ENCODE assay signal across 12 cellular contexts in the genomic region with DNA sequence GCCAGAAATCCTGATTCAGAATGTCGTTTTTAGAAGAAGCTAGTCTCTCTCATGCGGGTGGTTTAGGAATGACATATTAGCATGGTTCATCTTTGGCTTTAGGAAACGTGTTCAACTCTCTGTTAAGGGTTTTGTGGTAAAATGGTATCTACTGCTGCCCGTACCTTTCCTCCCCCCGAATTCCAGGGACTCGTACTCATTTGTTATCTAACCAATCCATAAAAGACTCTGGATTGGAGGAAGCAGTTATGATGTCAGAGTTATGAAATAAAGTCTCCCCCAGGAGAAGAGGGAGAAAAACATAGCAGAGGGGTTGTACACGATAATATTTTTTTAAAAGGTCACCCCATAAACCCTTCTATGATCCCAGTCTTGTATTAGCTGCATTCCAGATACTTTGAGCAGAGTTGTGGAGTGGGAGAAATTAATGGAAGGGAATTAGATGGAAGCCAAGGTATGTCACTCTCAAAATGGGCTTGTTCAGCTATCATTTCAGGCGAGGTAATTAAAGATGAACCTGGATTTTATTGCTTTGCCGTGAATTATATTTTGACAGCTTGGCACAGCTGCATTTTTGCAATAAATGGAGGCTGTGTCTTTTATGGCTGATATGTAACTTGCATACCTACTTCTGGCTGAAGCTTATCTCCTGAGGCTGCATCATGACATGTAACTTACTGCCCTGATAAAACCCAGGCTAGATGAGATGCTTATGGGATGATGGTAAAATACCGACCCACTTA. TPM values are rescaled to one million over a fixed set of nuclear protein-coding genes. Genes with fewer than 3 reads are reported as not detected.
DNase-seq lines count a peak whose midpoint lies in the region; ATAC-seq and TF ChIP-seq lines count a peak whose summit lies in the region.
"Had no signal": no experiment of that assay in that cellular context is flagged by ENCODE, and none has a peak within 500 bp of the region (broad histone marks: within the 10 kb centered on the region; RNA-seq: fewer than 3 reads in every experiment).

No MANE protein-coding gene starts in this region.

- no peaks in the 10 kb centered on the region for H3K79me1 ChIP-seq in H9 (ENCODE audit: insufficient read depth, low read depth, low read length, poor library complexity, severe bottlenecking)

- H3T11ph ChIP-seq in H9 (ENCODE audit: low read length), result no peak overlapping the region

- H3K4me1 ChIP-seq in H9 (ENCODE audit: insufficient read depth, low read length), result peaks cover 15% of the 10 kb centered on the region; the same call in 1 of the 2 replicates
- peaks cover 35% of the 10 kb centered on the region for H3K4me1 ChIP-seq in smooth muscle cell (ENCODE audit: low read depth)

- no peak overlapping the region for H2BK20ac ChIP-seq in H9 (ENCODE audit: low read depth, low read length, poor library complexity, severe bottlenecking)

- H3K23me2 ChIP-seq in H9 (ENCODE audit: insufficient read length, low read depth, low read length, poor library complexity, severe bottlenecking), result no peaks in the 10 kb centered on the region

- H2BK120ac ChIP-seq in H9 (ENCODE audit: low read depth, low read length, poor library complexity, severe bottlenecking), result no peak overlapping the region

- peak overlapping the region; percentile 24 for H3K4me3 ChIP-seq in smooth muscle cell

- H4K5ac ChIP-seq in H9 (ENCODE audit: insufficient read length, low read depth, low read length), result no peak overlapping the region

- H3K27me3 ChIP-seq in H9 (ENCODE audit: insufficient read depth, low read length) (no peaks in the 10 kb centered on the region), smooth muscle cell (ENCODE audit: low read depth) (no peaks in the 10 kb centered on the region)

- H3K27me3 Mint-ChIP-seq in H9 (ENCODE audit: low read depth), result no peaks in the 10 kb centered on the region
- no peaks in the 10 kb centered on the region for H3K27me3 Mint-ChIP-seq in activated CD4-positive, alpha-beta T cell treated with anti-CD3 and anti-CD28 coated beads for 36 hours
- H3K27me3 Mint-ChIP-seq: dendritic cell treated with granulocyte-macrophage colony-stimulating factor and Interleukin-4, amounts not matched to agents 40 ng/mL and 50 ng/mL, for 4 days had no signal

- no peak overlapping the region for H3K4ac ChIP-seq in H9 (ENCODE audit: low read depth, low read length)

- no peak overlapping the region for H3K56ac ChIP-seq in H9 (ENCODE audit: insufficient read length, low read depth, low read length)

- H3K36me3 Mint-ChIP-seq in H9 (ENCODE audit: insufficient read depth in 1 of 3, low read depth in 3 of 3), result peaks cover 30 to 52% (median 45%) of the 10 kb centered on the region in 3 experiments
- H3K36me3 Mint-ChIP-seq in activated CD4-positive, alpha-beta T cell treated with anti-CD3 and anti-CD28 coated beads for 36 hours (ENCODE audit: low read depth), result no peaks in the 10 kb centered on the region

- H4K8ac ChIP-seq in H9 (replicated peaks; ENCODE audit: insufficient read length, low read depth, low read length), result no peak overlapping the region

- TF ChIP-seq CTCF in H9 (conservative IDR thresholded peaks at IDR 0.05), result no peak
- no peak for TF ChIP-seq CTCF in smooth muscle cell (IDR thresholded peaks at IDR 0.05; ENCODE audit: borderline replicate concordance, insufficient read depth, poor library complexity, severe bottlenecking)

- no peak overlapping the region for H3K18ac ChIP-seq in H9 (ENCODE audit: insufficient read length, low read depth, low read length)

- H3K27ac ChIP-seq in H9 (ENCODE audit: insufficient read length, low read depth, low read length) (no peak overlapping the region), smooth muscle cell (ENCODE audit: low read depth) (peak overlapping the region; percentile 98)

- no peak overlapping the region for H3K14ac ChIP-seq in H9 (ENCODE audit: insufficient read depth, low read length)

- no peaks in the 10 kb centered on the region for H4K20me1 ChIP-seq in H9 (ENCODE audit: control insufficient read depth, insufficient read depth, insufficient read length)
- H4K20me1 ChIP-seq in smooth muscle cell (ENCODE audit: low read depth), result peaks cover 31% of the 10 kb centered on the region

- POLR2A ChIA-PET in activated CD4-positive, alpha-beta T cell treated with anti-CD3 and anti-CD28 coated beads for 36 hours (lab: Charles Lee), result no interaction called here

- peaks cover 29% of the 10 kb centered on the region for H3F3A ChIP-seq in smooth muscle cell (ENCODE audit: low read depth)

- no peak overlapping the region for H2BK15ac ChIP-seq in H9 (ENCODE audit: low read depth, low read length)

- H3K9me3 ChIP-seq in H9 (ENCODE audit: control insufficient read depth, low read depth, low read length) (no peaks in the 10 kb centered on the region), smooth muscle cell (replicated peaks; ENCODE audit: low read depth) (no peaks in the 10 kb centered on the region)

- H3K4me3 Mint-ChIP-seq in H9, result no peak overlapping the region
- H3K4me3 Mint-ChIP-seq in activated CD4-positive, alpha-beta T cell treated with anti-CD3 and anti-CD28 coated beads for 36 hours, result no peak overlapping the region
- H3K4me3 Mint-ChIP-seq: dendritic cell treated with granulocyte-macrophage colony-stimulating factor and Interleukin-4, amounts not matched to agents 40 ng/mL and 50 ng/mL, for 4 days; T-helper 1 cell treated with Interleukin-12 subunit alpha and Interleukin-12 subunit beta and Interleukin-4 antibody, amounts not matched to agents 30 μg/mL and 1 μg/mL, for 36 hours had no signal

- no peak overlapping the region for H3K23ac ChIP-seq in H9 (ENCODE audit: insufficient read length, low read depth, low read length)

- H2BK5ac ChIP-seq in H9 (ENCODE audit: insufficient read length, low read length), result no peak overlapping the region

- WGBS in H9 (ENCODE audit: extremely low coverage, insufficient read length, low lambda C conversion rate), result no CpG with 5 or more reads among the region's 10 CpGs
- WGBS in smooth muscle cell (ENCODE audit: low lambda C conversion rate), result 16% methylated on average over 10 of the region's 10 CpGs

- H4K91ac ChIP-seq in H9 (ENCODE audit: insufficient read length, low read depth, low read length), result no peak overlapping the region

- no peaks in the 10 kb centered on the region for H3K9me3 Mint-ChIP-seq in H9
- no peaks in the 10 kb centered on the region for H3K9me3 Mint-ChIP-seq in activated CD4-positive, alpha-beta T cell treated with anti-CD3 and anti-CD28 coated beads for 36 hours (ENCODE audit: low read depth)
- H3K9me3 Mint-ChIP-seq: dendritic cell treated with granulocyte-macrophage colony-stimulating factor and Interleukin-4, amounts not matched to agents 40 ng/mL and 50 ng/mL, for 4 days; T-helper 1 cell treated with Interleukin-12 subunit alpha and Interleukin-12 subunit beta and Interleukin-4 antibody, amounts not matched to agents 30 μg/mL and 1 μg/mL, for 36 hours had no signal

- H2AFZ ChIP-seq in H9 (ENCODE audit: low read length) (no peak overlapping the region), smooth muscle cell (ENCODE audit: low read depth) (no peak overlapping the region)

- H2AK5ac ChIP-seq in H9 (ENCODE audit: insufficient read length, low read length), result no peak overlapping the region

- H3K9ac ChIP-seq in H9 (ENCODE audit: extremely low read depth, insufficient read length, low read length) (no peak overlapping the region), smooth muscle cell (ENCODE audit: low read depth) (peak overlapping the region; percentile 78)

- intact Hi-C loops in activated CD4-positive, alpha-beta T cell treated with anti-CD3 and anti-CD28 coated beads for 36 hours (cut with DNase I, micrococcal nuclease), result no loop called here

- H3K4me2 ChIP-seq in H9 (ENCODE audit: insufficient read depth, insufficient read length, low read length) (no peak overlapping the region), smooth muscle cell (peak overlapping the region; percentile 79)

- peak overlapping the region; percentile 23 to 88 (median 73); a peak in 5 of 7 replicates for H3K27ac Mint-ChIP-seq in H9
- H3K27ac Mint-ChIP-seq in activated CD4-positive, alpha-beta T cell treated with anti-CD3 and anti-CD28 coated beads for 36 hours, result no peak overlapping the region
- H3K27ac Mint-ChIP-seq: dendritic cell treated with granulocyte-macrophage colony-stimulating factor and Interleukin-4, amounts not matched to agents 40 ng/mL and 50 ng/mL, for 4 days; T-helper 1 cell treated with Interleukin-12 subunit alpha and Interleukin-12 subunit beta and Interleukin-4 antibody, amounts not matched to agents 30 μg/mL and 1 μg/mL, for 36 hours had no signal

- H3K79me2 ChIP-seq in H9 (ENCODE audit: insufficient read depth, low read length) (peaks cover 25% of the 10 kb centered on the region; the same call in 1 of the 2 replicates), smooth muscle cell (ENCODE audit: low read depth) (peaks cover 72% of the 10 kb centered on the region)

- no peak overlapping the region for H2BK12ac ChIP-seq in H9 (ENCODE audit: insufficient read length, low read depth, low read length)

- peaks cover 54 to 57% of the 10 kb centered on the region in 2 experiments for H3K4me1 Mint-ChIP-seq in H9
- H3K4me1 Mint-ChIP-seq in activated CD4-positive, alpha-beta T cell treated with anti-CD3 and anti-CD28 coated beads for 36 hours, result peaks cover 19% of the 10 kb centered on the region

- CTCF ChIA-PET in activated CD4-positive, alpha-beta T cell treated with anti-CD3 and anti-CD28 coated beads for 36 hours (lab: Charles Lee), result interaction anchor here (1.3 kb wide), 1 partner anchor 29 kb away, joined by 3 read pairs; no protein-coding TSS in a partner anchor

- no peaks in the 10 kb centered on the region for H3K36me3 ChIP-seq in smooth muscle cell (ENCODE audit: low read depth)

- ATAC-seq in activated CD4-positive, alpha-beta T cell treated with anti-CD3 and anti-CD28 coated beads for 36 hours, result no peak

- no peak for DNase-seq in H9
- DNase-seq in amniotic epithelial cell (ENCODE audit: low read depth), result peak; percentile 98
- DNase-seq in kidney glomerular epithelial cell (lab: John Stamatoyannopoulos, UW), result peak; percentile 87
- no peak for DNase-seq in smooth muscle cell (lab: John Stamatoyannopoulos, UW; ENCODE audit: unreplicated experiment)
- DNase-seq in C1 segment of cervical spinal cord (lab: John Stamatoyannopoulos, UW), result no peak
- DNase-seq in SK-N-DZ (ENCODE audit: low spot score), result no peak
- DNase-seq in NCI-H1436 (lab: John Stamatoyannopoulos, UW), result no peak
- DNase-seq in activated CD4-positive, alpha-beta T cell treated with anti-CD3 and anti-CD28 coated beads for 36 hours, result no peak
- DNase-seq: DMS 273 treated with DMSO at 0.1 percent for 48 hours, NCI-H524 had no signal

RNA-seq across cellular contexts. Expression of gene RAI14, which starts 31.3 kb away (rescaled TPM):
- total RNA-seq in H9 (2021) (118 and 127 TPM in 2 replicates), smooth muscle cell (209 and 211 TPM in 2 replicates)
- 111 and 113 TPM in 2 replicates for polyA plus RNA-seq in smooth muscle cell
- polyA plus RNA-seq in SK-N-DZ (2014; cell fraction: cytosol; rRNA removed), result 46.3 and 49.9 TPM in 2 replicates
- polyA plus RNA-seq in SK-N-DZ (2014; cell fraction: nucleus; rRNA removed), result 29.4 and 38.7 TPM in 2 replicates
- total RNA-seq in activated CD4-positive, alpha-beta T cell treated with anti-CD3 and anti-CD28 coated beads for 36 hours, result 1 to 10 TPM; 4.5 to 7.1 TPM

Comparison
In these comparisons a context has a peak if more than half of its experiments do, and no peak if none do; other contexts are left out.
1. DNase-seq: peak in amniotic epithelial cell (single experiment) and kidney glomerular epithelial cell (single experiment); none in H9 (single experiment), smooth muscle cell (single experiment), C1 segment of cervical spinal cord (0 of 14), SK-N-DZ (single experiment), NCI-H1436 (single experiment) and activated CD4-positive, alpha-beta T cell treated with anti-CD3 and anti-CD28 coated beads for 36 hours (single experiment).
2. RNA of gene RAI14, which starts 31.3 kb away (total RNA-seq): 209 to 211 TPM in smooth muscle cell and 118 to 127 TPM in H9; 4.5 to 7.1 TPM in activated CD4-positive, alpha-beta T cell treated with anti-CD3 and anti-CD28 coated beads for 36 hours; every median in the first group is over 10 times any median in the second.